Comparison of ENCODE assay signal across 10 cellular contexts in the genomic region with DNA sequence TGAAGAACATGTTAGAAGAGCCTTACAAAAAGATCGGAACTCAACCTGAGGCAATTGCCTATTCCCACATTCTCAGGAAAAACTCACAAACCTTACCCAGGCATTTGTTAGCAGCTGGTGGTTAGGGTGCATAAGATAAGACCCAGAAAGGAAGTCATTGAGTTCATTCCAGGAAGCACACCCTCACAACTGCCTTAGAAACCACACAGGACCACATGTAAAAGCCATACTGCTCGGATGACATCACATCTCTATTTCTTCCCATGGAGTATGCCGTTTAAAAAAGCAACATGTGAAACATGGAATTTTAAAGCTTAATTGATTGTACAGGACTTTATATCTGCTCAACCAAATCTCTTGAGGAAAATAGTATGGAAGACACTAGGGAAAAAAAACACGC.
DNase-seq lines count a peak whose midpoint lies in the region; ATAC-seq and TF ChIP-seq lines count a peak whose summit lies in the region.
"Had no signal": no experiment of that assay in that cellular context is flagged by ENCODE, and none has a peak within 500 bp of the region (broad histone marks: within the 10 kb centered on the region; RNA-seq: fewer than 3 reads in every experiment).

No MANE protein-coding gene starts in this region.

- no peak overlapping the region for H2BK12ac ChIP-seq in mesenchymal stem cell (ENCODE audit: low read length in 2 of 2)

- peak; percentile 46 for ATAC-seq in GM21737 (IDR thresholded peaks at IDR 0.05; ENCODE audit: unreplicated experiment)
- ATAC-seq in GM18519 (IDR thresholded peaks at IDR 0.05; ENCODE audit: low FRiP score, unreplicated experiment): no peak
- ATAC-seq: A549 had no signal

- no peak overlapping the region for H3K14ac ChIP-seq in mesenchymal stem cell (ENCODE audit: low read length in 2 of 2)

- H3K4me1 Mint-ChIP-seq in activated CD4-positive, alpha-beta T cell treated with anti-CD3 and anti-CD28 coated beads, Interleukin-2, amount 10 ng/mL, durations not matched to agents 24 days and 14 days: peaks cover 8% of the 10 kb centered on the region
- peaks cover 11% of the 10 kb centered on the region for H3K4me1 Mint-ChIP-seq in T-helper 2 cell treated with Interferon-gamma antibody and Interleukin-4, amounts not matched to agents 5 μg/mL and 100 μg/mL, for 36 hours (ENCODE audit: low read depth)

- no peak overlapping the region for H3K18ac ChIP-seq in mesenchymal stem cell (ENCODE audit: low read depth in 1 of 2, low read length in 2 of 2)

- no peak overlapping the region for H2BK5ac ChIP-seq in mesenchymal stem cell (ENCODE audit: low read depth, low read length, poor library complexity, severe bottlenecking)

- H3K79me1 ChIP-seq in mesenchymal stem cell (replicated peaks; ENCODE audit: low read length, poor library complexity, severe bottlenecking): no peaks in the 10 kb centered on the region

- H4K8ac ChIP-seq in mesenchymal stem cell (ENCODE audit: low read length): no peak overlapping the region

- no peaks in the 10 kb centered on the region for H3K36me3 Mint-ChIP-seq in activated CD4-positive, alpha-beta T cell treated with anti-CD3 and anti-CD28 coated beads, Interleukin-2, amount 10 ng/mL, durations not matched to agents 24 days and 14 days (ENCODE audit: low read depth)
- no peaks in the 10 kb centered on the region for H3K36me3 Mint-ChIP-seq in T-helper 2 cell treated with Interferon-gamma antibody and Interleukin-4, amounts not matched to agents 5 μg/mL and 100 μg/mL, for 36 hours (ENCODE audit: low read depth)

- peak overlapping the region; percentile 49 for H3K27ac Mint-ChIP-seq in activated CD4-positive, alpha-beta T cell treated with anti-CD3 and anti-CD28 coated beads, Interleukin-2, amount 10 ng/mL, durations not matched to agents 24 days and 14 days
- H3K27ac Mint-ChIP-seq in T-helper 2 cell treated with Interferon-gamma antibody and Interleukin-4, amounts not matched to agents 5 μg/mL and 100 μg/mL, for 36 hours: peak overlapping the region; percentile 75

- H4K91ac ChIP-seq in mesenchymal stem cell (ENCODE audit: low read length): no peak overlapping the region

- 100% methylated on average over 2 of the region's 4 CpGs for WGBS in mesenchymal stem cell

- no peaks in the 10 kb centered on the region for H3K27me3 Mint-ChIP-seq in activated CD4-positive, alpha-beta T cell treated with anti-CD3 and anti-CD28 coated beads, Interleukin-2, amount 10 ng/mL, durations not matched to agents 24 days and 14 days
- H3K27me3 Mint-ChIP-seq in T-helper 2 cell treated with Interferon-gamma antibody and Interleukin-4, amounts not matched to agents 5 μg/mL and 100 μg/mL, for 36 hours (ENCODE audit: low read depth): peaks cover 4% of the 10 kb centered on the region

- no peaks in the 10 kb centered on the region for H3K9me3 Mint-ChIP-seq in activated CD4-positive, alpha-beta T cell treated with anti-CD3 and anti-CD28 coated beads, Interleukin-2, amount 10 ng/mL, durations not matched to agents 24 days and 14 days
- no peaks in the 10 kb centered on the region for H3K9me3 Mint-ChIP-seq in T-helper 2 cell treated with Interferon-gamma antibody and Interleukin-4, amounts not matched to agents 5 μg/mL and 100 μg/mL, for 36 hours

- H3K27ac ChIP-seq in mesenchymal stem cell (ENCODE audit: low read length, poor library complexity, severe bottlenecking): no peak overlapping the region
- H3K27ac ChIP-seq: A549 had no signal

- H3K36me3 ChIP-seq in mesenchymal stem cell (ENCODE audit: control insufficient read depth in 1 of 2, insufficient read depth in 2 of 2, low read depth in 1 of 2, low read length in 2 of 2): no peaks in the 10 kb centered on the region

- no peak overlapping the region for H2BK120ac ChIP-seq in mesenchymal stem cell (ENCODE audit: low read depth, low read length)

- no peak overlapping the region for H3K9ac ChIP-seq in mesenchymal stem cell (ENCODE audit: low read length)

- no peak overlapping the region for H3K4me3 ChIP-seq in mesenchymal stem cell (ENCODE audit: insufficient read depth in 1 of 2, low read depth in 1 of 2, low read length in 2 of 2)
- H3K4me3 ChIP-seq: A549 had no signal

- TF ChIP-seq CTCF in GM10266 (IDR thresholded peaks at IDR 0.05; ENCODE audit: control insufficient read depth, insufficient read depth, low read depth, missing control alignments): no peak

- H3K4me2 ChIP-seq in mesenchymal stem cell (ENCODE audit: low read length, poor library complexity, severe bottlenecking): no peak overlapping the region
- H3K4me2 ChIP-seq: A549 had no signal

- DNase-seq in activated CD4-positive, alpha-beta T cell treated with anti-CD3 and anti-CD28 coated beads, Interleukin-2, amount 10 ng/mL, durations not matched to agents 24 days and 14 days: peak; percentile 59
- no peak for DNase-seq in activated CD4-positive, alpha-beta T cell treated with anti-CD3 and anti-CD28 coated beads, Interleukin-2, amount 50 U/mL, for 4 hours
- DNase-seq in T-helper 2 cell treated with Interferon-gamma antibody and Interleukin-4, amounts not matched to agents 5 μg/mL and 100 μg/mL, for 36 hours (ENCODE audit: low spot score): no peak
- no peak for DNase-seq in mesenchymal stem cell
- no peak for DNase-seq in GM10266 (ENCODE audit: extremely low spot score)
- no peak for DNase-seq in NCI-H510A treated with DMSO at 0.1 percent for 48 hours (lab: John Stamatoyannopoulos, UW)
- DNase-seq: stimulated activated CD4-positive, alpha-beta T cell treated with anti-CD3 and anti-CD28 coated beads, Interleukin-4, amount 100 ng/mL, for 1 hour had no signal

- no peak overlapping the region for H2AFZ ChIP-seq in mesenchymal stem cell (ENCODE audit: low read depth, low read length)

- peak overlapping the region; percentile 37 for H3K4me3 Mint-ChIP-seq in activated CD4-positive, alpha-beta T cell treated with anti-CD3 and anti-CD28 coated beads, Interleukin-2, amount 10 ng/mL, durations not matched to agents 24 days and 14 days
- peak overlapping the region; percentile 73 for H3K4me3 Mint-ChIP-seq in T-helper 2 cell treated with Interferon-gamma antibody and Interleukin-4, amounts not matched to agents 5 μg/mL and 100 μg/mL, for 36 hours

- peaks cover 4% of the 10 kb centered on the region for H3K4me1 ChIP-seq in mesenchymal stem cell (ENCODE audit: control insufficient read depth, insufficient read depth, low read depth, low read length)
- H3K4me1 ChIP-seq: A549 had no signal

- H3K27me3 ChIP-seq in mesenchymal stem cell (ENCODE audit: control insufficient read depth in 1 of 2, insufficient read depth in 1 of 2, low read length in 2 of 2): peaks cover 0 to 10% of the 10 kb centered on the region in 2 experiments

- intact Hi-C loops in activated CD4-positive, alpha-beta T cell treated with anti-CD3 and anti-CD28 coated beads, Interleukin-2, amount 10 ng/mL, durations not matched to agents 24 days and 14 days (cut with micrococcal nuclease): no loop called here

- no peak overlapping the region for H3K23ac ChIP-seq in mesenchymal stem cell (ENCODE audit: low read length in 2 of 2)

- H3K9me3 ChIP-seq in mesenchymal stem cell (ENCODE audit: control insufficient read depth, low read length): no peaks in the 10 kb centered on the region
- H3K9me3 ChIP-seq: A549 had no signal

- H2AK5ac ChIP-seq in mesenchymal stem cell (ENCODE audit: low read length, severe bottlenecking): peak overlapping the region; percentile 27

- no peak overlapping the region for H2BK15ac ChIP-seq in mesenchymal stem cell (ENCODE audit: low read depth, poor library complexity, severe bottlenecking)

- no peak overlapping the region for H3K4ac ChIP-seq in mesenchymal stem cell (ENCODE audit: low read depth in 1 of 2, low read length in 2 of 2)
